In genomic region chr19:57719424-57719823, GRCh38 we compare ENCODE assay signal across 17 cellular contexts.
"Had no signal": no experiment of that assay in that cellular context is flagged by ENCODE, and none has a peak within 500 bp of the region (broad histone marks: within the 10 kb centered on the region; RNA-seq: fewer than 3 reads in every experiment).

No MANE protein-coding gene starts in this region.

- H3K27me3 ChIP-seq: esophagus squamous epithelium, neutrophil, tibial nerve had no signal

- H3K9ac ChIP-seq: parathyroid adenoma had no signal

- DNase-seq: activated CD8-positive, alpha-beta T cell treated with anti-CD3 and anti-CD28 coated beads for 36 hours; activated effector memory CD4-positive, alpha-beta T cell treated with anti-CD3 and anti-CD28 coated beads, Interleukin-2, amount 50 U/mL, for 16 hours; activated T-cell treated with anti-CD3 and anti-CD28 coated beads, Interleukin-2, amount 50 U/mL, for 4 hours; amniotic stem cell; central memory CD4-positive, alpha-beta T cell; effector CD8-positive, alpha-beta T cell; esophagus squamous epithelium; hypothalamus; kidney glomerular epithelial cell; left ventricle myocardium superior; mesenchymal stem cell; natural killer cell; stimulated activated naive CD4-positive, alpha-beta T cell; T-helper 9 cell had no signal

- H3K4me1 ChIP-seq: esophagus squamous epithelium, parathyroid adenoma, tibial nerve had no signal

- ATAC-seq: activated CD8-positive, alpha-beta T cell treated with anti-CD3 and anti-CD28 coated beads for 36 hours; activated T-cell treated with anti-CD3 and anti-CD28 coated beads, Interleukin-2, amount 50 U/mL, for 4 hours; left ventricle myocardium superior; natural killer cell had no signal

- H3K27ac ChIP-seq: esophagus squamous epithelium, neutrophil, parathyroid adenoma, tibial nerve had no signal

- H3K4me3 ChIP-seq: esophagus squamous epithelium, tibial nerve had no signal
